In the genomic region with DNA sequence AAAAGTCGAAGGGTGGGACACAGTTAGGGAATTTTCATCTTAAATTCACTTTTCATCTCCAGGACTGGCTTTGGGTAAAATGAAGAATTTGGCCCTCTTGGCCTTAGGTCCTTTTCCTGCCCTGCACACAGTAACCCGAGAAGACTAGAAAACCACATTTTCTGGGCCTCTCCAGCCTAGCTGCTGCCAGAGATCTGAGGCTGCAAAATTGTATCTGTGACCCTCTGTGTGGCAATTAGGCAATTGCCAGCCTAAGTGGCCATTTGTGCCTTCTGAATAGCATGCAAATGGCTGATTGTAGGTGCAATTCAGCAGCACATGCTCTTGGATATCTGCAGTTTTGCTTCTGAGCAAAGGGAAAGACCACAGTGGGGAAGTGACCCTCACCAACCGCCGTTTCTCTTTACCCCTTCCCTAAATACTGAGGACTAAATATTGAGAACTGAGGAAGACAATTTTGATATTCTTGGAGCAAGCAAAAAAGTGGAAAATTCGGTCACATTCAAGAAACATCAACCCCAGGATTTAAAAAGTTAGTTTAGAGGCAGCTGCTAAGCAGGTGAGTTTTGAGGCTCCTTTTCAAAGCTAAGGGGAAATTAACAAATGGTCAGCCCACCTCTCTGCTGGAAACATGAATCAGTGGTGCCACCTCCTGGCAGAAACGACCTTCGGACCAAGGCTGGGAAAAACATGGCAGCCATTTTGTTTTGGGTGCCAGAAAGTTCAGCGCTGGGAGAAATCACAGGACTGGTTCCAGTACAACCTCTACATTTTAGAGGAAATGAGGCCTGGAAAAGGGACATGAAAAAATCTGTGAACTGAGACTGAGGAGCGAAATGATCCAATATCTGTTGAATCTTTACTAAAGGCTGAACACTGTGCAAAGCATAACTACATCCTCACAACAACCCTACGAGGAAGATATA, we compare ENCODE assay signal across 8 cellular contexts. TPM values are rescaled to one million over a fixed set of nuclear protein-coding genes. Genes with fewer than 3 reads are reported as not detected.
DNase-seq lines count a peak whose midpoint lies in the region; ATAC-seq and TF ChIP-seq lines count a peak whose summit lies in the region.

No MANE protein-coding gene starts in this region.

- no peaks in the 10 kb centered on the region for H3K9me3 ChIP-seq in PC-9 (ENCODE audit: insufficient read depth, low read depth)
- H3K9me3 ChIP-seq in fibroblast of lung (ENCODE audit: control insufficient read depth, insufficient read depth, low read depth, low read length), result no peaks in the 10 kb centered on the region
- H3K9me3 ChIP-seq in smooth muscle cell (replicated peaks; ENCODE audit: low read depth), result no peaks in the 10 kb centered on the region

- H2AFZ ChIP-seq in PC-9 (peak overlapping the region; percentile 70), fibroblast of lung (ENCODE audit: low read length) (peak overlapping the region; percentile 90), smooth muscle cell (ENCODE audit: low read depth) (peak overlapping the region; percentile 100)

- no peaks in the 10 kb centered on the region for H3K27me3 ChIP-seq in PC-9 (ENCODE audit: insufficient read depth, low read depth)
- no peaks in the 10 kb centered on the region for H3K27me3 ChIP-seq in fibroblast of lung (ENCODE audit: control insufficient read depth, insufficient read depth, low read length)
- H3K27me3 ChIP-seq in smooth muscle cell (ENCODE audit: low read depth), result no peaks in the 10 kb centered on the region

- H3K27ac ChIP-seq in PC-9 (no peak overlapping the region), fibroblast of lung (ENCODE audit: insufficient read depth, low read length) (no peak overlapping the region), smooth muscle cell (ENCODE audit: low read depth) (no peak overlapping the region)

- H3K4me3 ChIP-seq in PC-9 (no peak overlapping the region), fibroblast of lung (replicated peaks in 1 of 4; ENCODE audit: control extremely low read depth in 1 of 4, insufficient read depth in 1 of 4, low read depth in 3 of 4, low read length in 4 of 4) (no peak overlapping the region), smooth muscle cell (no peak overlapping the region)

- ATAC-seq in HG03103 (IDR thresholded peaks at IDR 0.05; ENCODE audit: low read depth, unreplicated experiment) (peak; percentile 63), HG03108 (IDR thresholded peaks at IDR 0.05; ENCODE audit: unreplicated experiment) (no peak), HG03457 (IDR thresholded peaks at IDR 0.05; ENCODE audit: unreplicated experiment) (no peak)

- TF ChIP-seq CTCF in PC-9 (conservative IDR thresholded peaks at IDR 0.05) (peak; percentile 69), fibroblast of lung (conservative IDR thresholded peaks at IDR 0.05 in 1 of 2, IDR thresholded peaks at IDR 0.05 in 1 of 2; ENCODE audit: low read depth in 1 of 2, low read length in 2 of 2) (peak; percentile 72 to 74), smooth muscle cell (IDR thresholded peaks at IDR 0.05; ENCODE audit: borderline replicate concordance, insufficient read depth, poor library complexity, severe bottlenecking) (peak; percentile 81)

- POLR2A ChIA-PET in PC-9 (lab: Charles Lee; ENCODE audit: unreplicated experiment), result no interaction called here

- H4K20me1 ChIP-seq in PC-9 (ENCODE audit: insufficient read depth) (no peaks in the 10 kb centered on the region), fibroblast of lung (ENCODE audit: control insufficient read depth, extremely low read depth, insufficient read depth, low read length) (no peaks in the 10 kb centered on the region), smooth muscle cell (ENCODE audit: low read depth) (no peaks in the 10 kb centered on the region)

- CTCF ChIA-PET in PC-9 (lab: Charles Lee), result interaction anchor here (0.6 to 0.9 kb wide), 4 partner anchors 48 to 150 kb away, joined by 4 to 10 read pairs (median 4); no protein-coding TSS in a partner anchor

- H3K4me2 ChIP-seq in PC-9 (no peak overlapping the region), fibroblast of lung (ENCODE audit: extremely low read depth, insufficient read depth, low read length) (no peak overlapping the region), smooth muscle cell (no peak overlapping the region)

- DNase-seq in activated T-cell treated with anti-CD3 and anti-CD28 coated beads, Interleukin-2, amount 50 U/mL, for 48 hours, result peak; percentile 56 to 57
- DNase-seq in activated T-cell treated with anti-CD3 and anti-CD28 coated beads for 4 hours, result no peak
- DNase-seq in PC-9, result peak in 1 of 2 experiments; percentile 57
- peak; percentile 49 to 64 for DNase-seq in fibroblast of lung (ENCODE audit: low read depth in 2 of 2)
- DNase-seq in smooth muscle cell (lab: John Stamatoyannopoulos, UW; ENCODE audit: unreplicated experiment), result peak; percentile 7

- intact Hi-C loops in PC-9 (cut with micrococcal nuclease; ENCODE audit: unreplicated experiment), result loop anchor here (1.0 to 5.0 kb wide), 2 partner anchors 57 to 151 kb away; partner anchors contain the start of gene PRTG

- 40% methylated on average over 10 of the region's 10 CpGs for WGBS in smooth muscle cell (ENCODE audit: low lambda C conversion rate)

- no TSS peak for BruUV-seq in PC-9 (replicated peaks; lab: Mats Ljungman, UMichigan)

- no peaks in the 10 kb centered on the region for H3K79me2 ChIP-seq in PC-9 (ENCODE audit: low read depth)
- no peaks in the 10 kb centered on the region for H3K79me2 ChIP-seq in fibroblast of lung (ENCODE audit: control insufficient read depth, insufficient read depth, low read length)
- H3K79me2 ChIP-seq in smooth muscle cell (ENCODE audit: low read depth), result no peaks in the 10 kb centered on the region

- H3K9me2 ChIP-seq in PC-9 (ENCODE audit: insufficient read depth), result no peaks in the 10 kb centered on the region

- H3K36me3 ChIP-seq in PC-9 (ENCODE audit: low read depth) (no peaks in the 10 kb centered on the region), fibroblast of lung (ENCODE audit: control insufficient read depth, insufficient read depth, low read length) (no peaks in the 10 kb centered on the region), smooth muscle cell (ENCODE audit: low read depth) (no peaks in the 10 kb centered on the region)

- peaks cover 16% of the 10 kb centered on the region for H3K4me1 ChIP-seq in PC-9 (replicated peaks; ENCODE audit: insufficient read depth)
- H3K4me1 ChIP-seq in fibroblast of lung (ENCODE audit: control insufficient read depth, extremely low read depth, insufficient read depth, low read length), result no peaks in the 10 kb centered on the region
- peaks cover 17% of the 10 kb centered on the region for H3K4me1 ChIP-seq in smooth muscle cell (ENCODE audit: low read depth)

- no peak overlapping the region for H3K9ac ChIP-seq in fibroblast of lung (ENCODE audit: insufficient read depth, low read length)
- no peak overlapping the region for H3K9ac ChIP-seq in smooth muscle cell (ENCODE audit: low read depth)

- H3F3A ChIP-seq in PC-9 (ENCODE audit: insufficient read depth, low read depth), result no peaks in the 10 kb centered on the region
- no peaks in the 10 kb centered on the region for H3F3A ChIP-seq in smooth muscle cell (ENCODE audit: low read depth)

RNA-seq across cellular contexts. Expression of gene PRTG, which starts 56.6 kb away (rescaled TPM):
- 11.4 and 16.5 TPM in 2 replicates for total RNA-seq in PC-9 (2021)
- total RNA-seq in fibroblast of lung, result 2.1 and 4.0 TPM in 2 replicates
- polyA plus RNA-seq in fibroblast of lung, result 0.90 and 2.1 TPM in 2 replicates
- polyA plus RNA-seq in fibroblast of lung (2012), result 1.0 and 2.1 TPM in 2 replicates
- polyA minus RNA-seq in fibroblast of lung (ENCODE audit: low replicate concordance), result 0.19 and 0.90 TPM in 2 replicates
- total RNA-seq in smooth muscle cell, result 7.9 and 17.2 TPM in 2 replicates
- polyA plus RNA-seq in smooth muscle cell, result 2.4 and 5.6 TPM in 2 replicates
